Comparison of ENCODE assay signal across 32 cellular contexts in the genomic region with DNA sequence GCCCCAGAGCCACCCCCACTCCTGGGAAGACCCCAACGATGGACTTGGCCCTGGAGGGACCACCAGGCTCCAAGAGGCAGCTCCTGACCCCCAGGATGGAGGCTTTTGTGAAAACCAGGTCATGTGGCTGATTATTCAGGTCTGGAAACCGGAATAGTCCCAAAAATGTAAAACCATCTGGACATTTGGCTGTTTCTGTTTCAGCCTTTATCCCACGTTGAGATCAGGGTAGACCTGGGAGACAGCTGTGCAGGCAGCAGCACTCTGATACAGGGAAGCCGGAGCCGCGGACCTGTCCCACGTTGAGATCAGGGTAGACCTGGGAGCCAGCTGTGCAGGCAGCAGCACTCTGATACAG. TPM values are rescaled to one million over a fixed set of nuclear protein-coding genes. Genes with fewer than 3 reads are reported as not detected.
"Had no signal": no experiment of that assay in that cellular context is flagged by ENCODE, and none has a peak within 500 bp of the region (broad histone marks: within the 10 kb centered on the region; RNA-seq: fewer than 3 reads in every experiment).

No MANE protein-coding gene starts in this region.

- H3K36me3 Mint-ChIP-seq: naive thymus-derived CD8-positive, alpha-beta T cell; natural killer cell; natural killer cell treated with Interleukin-12 subunit alpha and Interleukin-12 subunit beta and Interleukin-15 and Interleukin-18, amount 100 ng/mL, for 72 hours; neural progenitor cell had no signal

- H3K27ac ChIP-seq: neural progenitor cell, neutrophil, ovary, pancreas, parathyroid adenoma, prostate gland, psoas muscle, right atrium auricular region, right lobe of liver, sigmoid colon, skin epidermis, spleen had no signal

- H3K36me3 ChIP-seq: neural progenitor cell, neutrophil, ovary, pancreas, prostate gland, right atrium auricular region, right lobe of liver, sigmoid colon, spleen had no signal

- H3K27ac Mint-ChIP-seq: naive thymus-derived CD8-positive, alpha-beta T cell; natural killer cell; natural killer cell treated with Interleukin-12 subunit alpha and Interleukin-12 subunit beta and Interleukin-15 and Interleukin-18, amount 100 ng/mL, for 72 hours; nephron; neural progenitor cell; progenitor cell of endocrine pancreas had no signal

- H3K27me3 Mint-ChIP-seq: natural killer cell treated with Interleukin-12 subunit alpha and Interleukin-12 subunit beta and Interleukin-15 and Interleukin-18, amount 100 ng/mL, for 72 hours had no signal

- H3K27me3 ChIP-seq: ovary, right atrium auricular region, right lobe of liver had no signal

- H3K4me3 Mint-ChIP-seq: naive thymus-derived CD8-positive, alpha-beta T cell; natural killer cell; natural killer cell treated with Interleukin-12 subunit alpha and Interleukin-12 subunit beta and Interleukin-15 and Interleukin-18, amount 100 ng/mL, for 72 hours; nephron; neural crest cell; neural progenitor cell had no signal

- DNase-seq: naive thymus-derived CD8-positive, alpha-beta T cell; natural killer cell; nucleus accumbens; occipital lobe; ovary; pancreas; posterior cingulate gyrus; psoas muscle; right lobe of liver; sigmoid colon; small intestine; spleen; stimulated activated CD4-positive, alpha-beta T cell treated with anti-CD3 and anti-CD28 coated beads, Interleukin-12 subunit alpha, Interleukin-12 subunit beta, amount 100 ng/mL, for 4 hours; stimulated activated CD4-positive, alpha-beta T cell treated with anti-CD3 and anti-CD28 coated beads, Interleukin-15, amount 100 ng/mL, for 24 hours; stimulated activated CD4-positive, alpha-beta T cell treated with anti-CD3 and anti-CD28 coated beads, Interleukin-1b, Interleukin-23, amount 100 ng/mL, for 48 hours; stimulated activated CD4-positive, alpha-beta T cell treated with anti-CD3 and anti-CD28 coated beads, Interleukin-2, amount 100 ng/mL, for 24 hours had no signal

- H3K4me3 ChIP-seq: neural progenitor cell, ovary, pancreas, prostate gland, psoas muscle, right atrium auricular region, right lobe of liver, sigmoid colon, skin epidermis, smooth muscle cell, spleen had no signal

- H3K9me3 ChIP-seq: neutrophil, ovary, pancreas, prostate gland, psoas muscle, right atrium auricular region, right lobe of liver, sigmoid colon, spleen had no signal

- ATAC-seq: naive thymus-derived CD8-positive, alpha-beta T cell; natural killer cell; natural killer cell treated with Interleukin-12 subunit alpha and Interleukin-12 subunit beta and Interleukin-15 and Interleukin-18, amount 100 ng/mL, for 72 hours; right lobe of liver; sciatic nerve had no signal

- H3K4me1 Mint-ChIP-seq: naive thymus-derived CD8-positive, alpha-beta T cell; natural killer cell; nephron; neural crest cell had no signal

- H3K9me3 Mint-ChIP-seq: naive thymus-derived CD8-positive, alpha-beta T cell; natural killer cell; natural killer cell treated with Interleukin-12 subunit alpha and Interleukin-12 subunit beta and Interleukin-15 and Interleukin-18, amount 100 ng/mL, for 72 hours; nephron; neural crest cell had no signal

- H3K4me1 ChIP-seq: neural progenitor cell, pancreas, parathyroid adenoma, prostate gland, psoas muscle, right atrium auricular region, right lobe of liver, sigmoid colon, spleen had no signal

RNA-seq across cellular contexts. Expression of gene ADGRA1, which starts 7.1 kb away (rescaled TPM):
- total RNA-seq: naive thymus-derived CD8-positive, alpha-beta T cell; natural killer cell; natural killer cell treated with Interleukin-12 subunit alpha and Interleukin-12 subunit beta and Interleukin-15 and Interleukin-18, amount 100 ng/mL, for 72 hours; osteoblast; osteocyte; pulmonary artery endothelial cell; renal cortical epithelial cell; smooth muscle cell had no signal
- polyA plus RNA-seq: naive thymus-derived CD8-positive, alpha-beta T cell; ovary; smooth muscle cell had no signal
